8 cellular contexts compared by ENCODE assay signal in the genomic region with DNA sequence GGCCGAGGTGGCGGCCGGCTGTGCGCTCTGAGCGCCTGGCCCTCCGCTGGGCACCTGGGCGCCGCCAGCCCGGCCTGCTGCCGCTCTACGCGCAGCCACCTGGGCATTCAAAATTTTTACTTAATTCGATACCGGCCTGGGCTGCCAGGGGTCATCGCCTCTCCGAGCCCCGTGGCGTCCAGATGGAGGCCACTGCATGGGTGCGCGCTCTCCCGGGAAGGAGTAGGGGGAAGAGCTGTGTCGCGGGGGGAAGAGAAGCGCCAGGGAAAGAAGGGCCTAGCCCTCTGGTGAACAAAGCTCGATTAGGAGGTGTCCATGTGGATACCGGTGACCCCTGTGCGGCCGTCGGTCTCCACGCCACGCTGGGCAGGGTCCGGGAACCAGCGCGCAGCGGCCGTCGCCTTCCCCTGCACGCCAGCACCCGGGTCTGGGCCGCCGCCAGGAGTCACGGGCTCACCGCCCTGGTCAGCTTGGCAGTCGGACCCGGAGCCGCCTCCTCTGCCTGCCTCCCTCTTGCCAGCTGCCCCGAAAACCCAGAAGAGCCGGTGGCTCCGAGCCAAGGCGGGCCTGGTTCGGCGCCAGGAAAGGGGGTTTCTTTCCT. TPM values are rescaled to one million over a fixed set of nuclear protein-coding genes. Genes with fewer than 3 reads are reported as not detected.
DNase-seq lines count a peak whose midpoint lies in the region; ATAC-seq and TF ChIP-seq lines count a peak whose summit lies in the region.

No MANE protein-coding gene starts in this region.

- H3K4me3 Mint-ChIP-seq in Calu3 (ENCODE audit: low read depth, unreplicated experiment) = peak overlapping the region; percentile 76
- peak overlapping the region; percentile 91 for H3K4me3 Mint-ChIP-seq in natural killer cell treated with Interleukin-12 subunit alpha and Interleukin-12 subunit beta and Interleukin-15 and Interleukin-18, amount 100 ng/mL, for 72 hours

- no peak overlapping the region for H3K27ac Mint-ChIP-seq in Calu3 (ENCODE audit: unreplicated experiment)
- H3K27ac Mint-ChIP-seq in natural killer cell treated with Interleukin-12 subunit alpha and Interleukin-12 subunit beta and Interleukin-15 and Interleukin-18, amount 100 ng/mL, for 72 hours = peak overlapping the region in 1 of 2 donors; percentile 65

- intact Hi-C loops in Calu3 (cut with micrococcal nuclease; ENCODE audit: unreplicated experiment) = no loop called here

- H3K4me2 ChIP-seq in fibroblast of lung (ENCODE audit: extremely low read depth, insufficient read depth, low read length) = peak overlapping the region; percentile 91

- H3K9me3 Mint-ChIP-seq in Calu3 (ENCODE audit: low read depth, unreplicated experiment) = no peaks in the 10 kb centered on the region
- H3K9me3 Mint-ChIP-seq in natural killer cell treated with Interleukin-12 subunit alpha and Interleukin-12 subunit beta and Interleukin-15 and Interleukin-18, amount 100 ng/mL, for 72 hours = no peaks in the 10 kb centered on the region

- no peaks in the 10 kb centered on the region for H3K4me1 Mint-ChIP-seq in Calu3 (ENCODE audit: low read depth, unreplicated experiment)
- peaks cover 13 to 18% of the 10 kb centered on the region in 2 donors for H3K4me1 Mint-ChIP-seq in natural killer cell treated with Interleukin-12 subunit alpha and Interleukin-12 subunit beta and Interleukin-15 and Interleukin-18, amount 100 ng/mL, for 72 hours (ENCODE audit: low read depth in 2 of 2)

- H4K20me1 ChIP-seq in fibroblast of lung (ENCODE audit: control insufficient read depth, extremely low read depth, insufficient read depth, low read length) = no peaks in the 10 kb centered on the region

- ATAC-seq in GM19455 (IDR thresholded peaks at IDR 0.05; ENCODE audit: unreplicated experiment) (peak; percentile 11), HG03521 (IDR thresholded peaks at IDR 0.05; ENCODE audit: unreplicated experiment) (peak; percentile 2)
- peak; percentile 7 to 10 for ATAC-seq in natural killer cell treated with Interleukin-12 subunit alpha and Interleukin-12 subunit beta and Interleukin-15 and Interleukin-18, amount 100 ng/mL, for 72 hours

- TF ChIP-seq CTCF in Calu3 (IDR thresholded peaks at IDR 0.05; ENCODE audit: unreplicated experiment) = no peak
- no peak for TF ChIP-seq CTCF in fibroblast of lung (conservative IDR thresholded peaks at IDR 0.05 in 1 of 2, IDR thresholded peaks at IDR 0.05 in 1 of 2; ENCODE audit: low read depth in 1 of 2, low read length in 2 of 2)

- peaks cover 15% of the 10 kb centered on the region for H3K36me3 Mint-ChIP-seq in Calu3 (ENCODE audit: insufficient read depth, unreplicated experiment)
- H3K36me3 Mint-ChIP-seq in natural killer cell treated with Interleukin-12 subunit alpha and Interleukin-12 subunit beta and Interleukin-15 and Interleukin-18, amount 100 ng/mL, for 72 hours = no peaks in the 10 kb centered on the region

- H3K27ac ChIP-seq in fibroblast of lung (ENCODE audit: insufficient read depth, low read length) = peak overlapping the region; percentile 78

- no peaks in the 10 kb centered on the region for H3K36me3 ChIP-seq in fibroblast of lung (ENCODE audit: control insufficient read depth, insufficient read depth, low read length)

- H2AFZ ChIP-seq in fibroblast of lung (ENCODE audit: low read length) = peak overlapping the region; percentile 97

- no peaks in the 10 kb centered on the region for H3K27me3 ChIP-seq in fibroblast of lung (ENCODE audit: control insufficient read depth, insufficient read depth, low read length)

- no TSS peak for BruUV-seq in Calu3 (replicated peaks; lab: Mats Ljungman, UMichigan)

- peaks cover 5% of the 10 kb centered on the region for H3K4me1 ChIP-seq in fibroblast of lung (ENCODE audit: control insufficient read depth, extremely low read depth, insufficient read depth, low read length)

- no peaks in the 10 kb centered on the region for H3K27me3 Mint-ChIP-seq in Calu3 (ENCODE audit: unreplicated experiment)
- H3K27me3 Mint-ChIP-seq in natural killer cell treated with Interleukin-12 subunit alpha and Interleukin-12 subunit beta and Interleukin-15 and Interleukin-18, amount 100 ng/mL, for 72 hours = no peaks in the 10 kb centered on the region

- peak overlapping the region; percentile 84 for H3K9ac ChIP-seq in fibroblast of lung (ENCODE audit: insufficient read depth, low read length)

- no peak for DNase-seq in Calu3
- DNase-seq in activated CD8-positive, alpha-beta memory T cell treated with anti-CD3 and anti-CD28 coated beads, Interleukin-2, amount 50 U/mL, for 4 hours = peak; percentile 18
- DNase-seq in fibroblast of lung (ENCODE audit: low read depth in 2 of 2) = peak; percentile 30 to 35
- no peak for DNase-seq in natural killer cell treated with Interleukin-12 subunit alpha and Interleukin-12 subunit beta and Interleukin-15 and Interleukin-18, amount 100 ng/mL, for 72 hours (ENCODE audit: low spot score)
- no peak for DNase-seq in NCI-H345 treated with DMSO at 0.1 percent for 48 hours (lab: John Stamatoyannopoulos, UW; ENCODE audit: unreplicated experiment)
- DNase-seq in GF-D8 (lab: John Stamatoyannopoulos, UW) = no peak

- peaks cover 50% of the 10 kb centered on the region for H3K79me2 ChIP-seq in fibroblast of lung (ENCODE audit: control insufficient read depth, insufficient read depth, low read length)

- peak overlapping the region; percentile 72 to 97 (median 88) for H3K4me3 ChIP-seq in fibroblast of lung (replicated peaks in 1 of 4; ENCODE audit: control extremely low read depth in 1 of 4, insufficient read depth in 1 of 4, low read depth in 3 of 4, low read length in 4 of 4)

- no peaks in the 10 kb centered on the region for H3K9me3 ChIP-seq in fibroblast of lung (ENCODE audit: control insufficient read depth, insufficient read depth, low read depth, low read length)

- CTCF ChIA-PET in Calu3 (lab: Charles Lee) = no interaction called here

RNA-seq across cellular contexts. Expression of gene BIVM, which starts 0.7 kb away (rescaled TPM):
- total RNA-seq in Calu3 (2022) (11.0 and 12.6 TPM in 2 replicates), fibroblast of lung (19.8 and 22.3 TPM in 2 replicates)
- 15.7 and 22.4 TPM in 2 replicates for polyA plus RNA-seq in fibroblast of lung
- 11.0 and 14.2 TPM in 2 replicates for polyA plus RNA-seq in fibroblast of lung (2012)
- polyA minus RNA-seq in fibroblast of lung (ENCODE audit: low replicate concordance) = 0.93 and 0.94 TPM in 2 replicates
- total RNA-seq in natural killer cell treated with Interleukin-12 subunit alpha and Interleukin-12 subunit beta and Interleukin-15 and Interleukin-18, amount 100 ng/mL, for 72 hours = 10 to 100 TPM; 14.5 to 23.4 TPM

RNA-seq across cellular contexts. Expression of gene POGLUT2, which starts 0.9 kb away (rescaled TPM):
- total RNA-seq in Calu3 (2022) (1.9 and 2.3 TPM in 2 replicates), fibroblast of lung (11.7 and 14.6 TPM in 2 replicates)
- polyA plus RNA-seq in fibroblast of lung = 11.6 and 18.1 TPM in 2 replicates
- polyA plus RNA-seq in fibroblast of lung (2012) = 10.3 and 15.4 TPM in 2 replicates
- 0.22 and 2.4 TPM in 2 replicates for polyA minus RNA-seq in fibroblast of lung (ENCODE audit: low replicate concordance)
- total RNA-seq in natural killer cell treated with Interleukin-12 subunit alpha and Interleukin-12 subunit beta and Interleukin-15 and Interleukin-18, amount 100 ng/mL, for 72 hours = 1 to 10 TPM; 5.4 to 5.5 TPM

RNA-seq across cellular contexts. Expression of gene TEX30, which starts 26.1 kb away (rescaled TPM):
- 7.4 and 7.9 TPM in 2 replicates for total RNA-seq in Calu3 (2022)
- 11.9 and 14.1 TPM in 2 replicates for total RNA-seq in fibroblast of lung
- 12.7 and 21.5 TPM in 2 replicates for polyA plus RNA-seq in fibroblast of lung
- 8.9 and 15.6 TPM in 2 replicates for polyA plus RNA-seq in fibroblast of lung (2012)
- 2.2 TPM in 1 of 2 replicates, not detected in the other for polyA minus RNA-seq in fibroblast of lung (ENCODE audit: low replicate concordance)
- 10 to 100 TPM; 23.3 to 29.1 TPM for total RNA-seq in natural killer cell treated with Interleukin-12 subunit alpha and Interleukin-12 subunit beta and Interleukin-15 and Interleukin-18, amount 100 ng/mL, for 72 hours

RNA-seq across cellular contexts. Expression of gene ERCC5, which starts 46.2 kb away (rescaled TPM):
- 14.7 and 15.6 TPM in 2 replicates for total RNA-seq in Calu3 (2022)
- 66.0 and 78.9 TPM in 2 replicates for total RNA-seq in fibroblast of lung
- 30.0 and 36.6 TPM in 2 replicates for polyA plus RNA-seq in fibroblast of lung
- 32.3 and 32.8 TPM in 2 replicates for polyA plus RNA-seq in fibroblast of lung (2012)
- polyA minus RNA-seq in fibroblast of lung (ENCODE audit: low replicate concordance) = 41.2 and 45.7 TPM in 2 replicates
- total RNA-seq in natural killer cell treated with Interleukin-12 subunit alpha and Interleukin-12 subunit beta and Interleukin-15 and Interleukin-18, amount 100 ng/mL, for 72 hours = 10 to 100 TPM; 66.5 to 71.0 TPM

Comparison
In these comparisons a context has a peak if more than half of its experiments do, and no peak if none do; other contexts are left out.
1. DNase-seq: peak in activated CD8-positive, alpha-beta memory T cell treated with anti-CD3 and anti-CD28 coated beads, Interleukin-2, amount 50 U/mL, for 4 hours (single experiment) and fibroblast of lung (2 of 2); none in Calu3 (single experiment), natural killer cell treated with Interleukin-12 subunit alpha and Interleukin-12 subunit beta and Interleukin-15 and Interleukin-18, amount 100 ng/mL, for 72 hours (single experiment), NCI-H345 treated with DMSO at 0.1 percent for 48 hours (single experiment) and GF-D8 (single experiment).
2. Peak in every context shown above with its lines, with median percentiles within 50 percentile points of each other: ATAC-seq.